In the genomic region with DNA sequence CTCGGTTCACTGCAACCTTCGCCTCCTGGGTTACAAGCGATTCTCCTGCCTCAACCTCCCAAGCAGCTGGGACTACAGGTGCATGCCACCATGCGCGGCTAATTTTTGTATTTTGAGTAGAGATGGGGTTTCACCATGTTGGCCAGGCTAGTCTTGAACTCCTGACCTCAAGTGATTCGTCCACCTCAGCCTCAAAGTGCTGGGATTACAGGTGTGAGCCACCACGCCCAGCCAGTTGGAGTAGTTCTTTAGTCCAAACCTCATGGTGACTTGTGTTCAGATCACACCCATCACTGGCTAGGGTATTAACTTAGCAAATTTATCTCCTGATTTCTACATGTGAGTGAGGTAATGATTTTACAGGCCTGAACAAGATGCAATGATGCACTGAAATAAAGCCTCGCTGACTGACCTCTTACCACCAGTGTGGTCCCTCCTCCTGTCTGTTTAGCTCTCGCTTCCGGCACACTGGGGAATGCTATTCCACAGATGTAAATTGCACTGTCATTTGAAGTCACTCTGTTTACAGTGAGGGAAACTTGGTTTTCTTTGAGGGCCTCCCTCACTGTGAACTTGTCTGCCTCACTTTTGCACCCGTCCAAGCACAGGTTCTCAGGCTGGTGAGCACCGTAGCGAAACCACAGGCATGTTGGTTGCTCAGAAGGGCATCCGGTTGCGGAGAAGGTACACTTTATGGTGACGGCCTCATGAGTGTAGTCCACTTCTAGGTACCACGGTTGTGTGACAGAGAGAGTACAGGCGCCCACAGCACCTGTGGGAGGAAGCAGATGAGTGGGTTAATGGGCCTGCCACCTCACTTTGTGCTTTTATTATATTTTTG, we compare ENCODE assay signal across 9 cellular contexts. TPM values are rescaled to one million over a fixed set of nuclear protein-coding genes. Genes with fewer than 3 reads are reported as not detected.
DNase-seq lines count a peak whose midpoint lies in the region; ATAC-seq and TF ChIP-seq lines count a peak whose summit lies in the region.
"Had no signal": no experiment of that assay in that cellular context is flagged by ENCODE, and none has a peak within 500 bp of the region (broad histone marks: within the 10 kb centered on the region; RNA-seq: fewer than 3 reads in every experiment).

No MANE protein-coding gene starts in this region.

- TF ChIP-seq CTCF in GM20000 (IDR thresholded peaks at IDR 0.05; ENCODE audit: extremely low read depth, missing control alignments), result no peak
- TF ChIP-seq CTCF in psoas muscle (IDR thresholded peaks at IDR 0.05), result no peak

- peak overlapping the region; percentile 61 for H3K27ac ChIP-seq in psoas muscle
- H3K27ac ChIP-seq: VCaP had no signal

- H3K36me3 ChIP-seq in psoas muscle (ENCODE audit: insufficient read depth in 1 of 2, low read depth in 1 of 2), result no peaks in the 10 kb centered on the region
- H3K36me3 ChIP-seq: pancreas had no signal

- intact Hi-C loops in psoas muscle (cut with DNase I), result no loop called here

- H3K4me1 ChIP-seq in psoas muscle, result peaks cover 23% of the 10 kb centered on the region
- H3K4me1 ChIP-seq: pancreas had no signal

- WGBS in psoas muscle, 3 donors, result 88 to 96% (median 91%) methylated on average over 18 of the region's 18 CpGs

- H3K4me3 ChIP-seq in psoas muscle, result no peak overlapping the region
- H3K4me3 ChIP-seq: pancreas had no signal

- no peaks in the 10 kb centered on the region for H3K27me3 ChIP-seq in psoas muscle (ENCODE audit: insufficient read depth in 3 of 3, low read length in 2 of 3)
- H3K27me3 ChIP-seq: pancreas had no signal

- H3K9me3 ChIP-seq in psoas muscle, result no peaks in the 10 kb centered on the region
- H3K9me3 ChIP-seq: pancreas had no signal

- peak; percentile 74 for ATAC-seq in HG03439 (IDR thresholded peaks at IDR 0.05; ENCODE audit: unreplicated experiment)
- no peak for ATAC-seq in psoas muscle

- peak; percentile 79 for DNase-seq in GM20000 (ENCODE audit: low spot score)
- DNase-seq in activated T-cell treated with anti-CD3 and anti-CD28 coated beads for 24 hours (ENCODE audit: low read depth), result peak; percentile 64
- no peak for DNase-seq in psoas muscle
- no peak for DNase-seq in effector CD8-positive, alpha-beta T cell (lab: John Stamatoyannopoulos, UW)
- DNase-seq in NCI-H524 (lab: John Stamatoyannopoulos, UW), result no peak
- DNase-seq in middle frontal gyrus (ENCODE audit: extremely low spot score, low spot score), result no peak
- DNase-seq: pancreas had no signal

RNA-seq across cellular contexts. Expression of gene IGSF6, which starts 5.5 kb away (rescaled TPM):
- 1 to 10 TPM; 1.4 to 3.0 (median 1.6) TPM for total RNA-seq in psoas muscle
- under 1 TPM; 0.15 to 0.23 (median 0.17) TPM for polyA plus RNA-seq in psoas muscle

RNA-seq across cellular contexts. Expression of gene OTOA, which starts 16.8 kb away (rescaled TPM):
- under 1 TPM in 2 of 4 donors, not detected in 2; 0.17 to 0.21 TPM for total RNA-seq in psoas muscle
- under 1 TPM; 0.04 to 0.06 (median 0.05) TPM for polyA plus RNA-seq in psoas muscle
- polyA plus RNA-seq: pancreas had no signal

RNA-seq across cellular contexts. Expression of gene METTL9, which starts 47.6 kb away (rescaled TPM):
- total RNA-seq in psoas muscle, result 10 to 100 TPM; 55.0 to 76.9 (median 71.1) TPM
- 100 to 1,000 TPM in 1 of 3 donors, 10 to 100 TPM in 2; 54.4 to 134 (median 90.7) TPM for polyA plus RNA-seq in psoas muscle

Comparison
In these comparisons a context has a peak if more than half of its experiments do, and no peak if none do; other contexts are left out.
1. DNase-seq: peak in GM20000 (single experiment) and activated T-cell treated with anti-CD3 and anti-CD28 coated beads for 24 hours (single experiment); none in psoas muscle (0 of 2), effector CD8-positive, alpha-beta T cell (single experiment), NCI-H524 (0 of 2) and middle frontal gyrus (single experiment).